In the genomic region with DNA sequence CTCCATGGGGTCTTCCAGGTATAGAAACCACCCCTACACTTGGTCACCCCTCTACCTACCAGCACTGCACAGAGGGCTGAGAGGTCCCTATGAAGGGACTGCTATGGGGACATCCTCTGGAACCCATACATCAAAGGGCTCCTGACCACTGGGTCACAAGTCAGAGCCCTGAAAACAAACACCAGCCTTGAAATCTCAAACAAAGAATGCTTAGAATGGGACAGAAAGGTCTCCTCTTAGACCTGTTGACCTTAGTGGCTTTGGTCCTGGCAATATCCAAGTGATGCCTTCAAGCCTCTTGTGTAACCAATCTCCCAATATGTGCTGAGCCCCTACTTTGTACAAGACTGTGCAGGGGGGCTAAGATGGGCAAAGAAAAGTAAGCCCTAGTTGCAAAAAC, we compare ENCODE assay signal across 1 cellular context.
TF ChIP-seq lines count a peak whose summit lies in the region.

No MANE protein-coding gene starts in this region.

TF ChIP-seq in HepG2, 621 proteins besides CTCF, POLR2A, EP300 and RAD21 (continued from another document and continues in another):
- TF ChIP-seq, protein P1, sequence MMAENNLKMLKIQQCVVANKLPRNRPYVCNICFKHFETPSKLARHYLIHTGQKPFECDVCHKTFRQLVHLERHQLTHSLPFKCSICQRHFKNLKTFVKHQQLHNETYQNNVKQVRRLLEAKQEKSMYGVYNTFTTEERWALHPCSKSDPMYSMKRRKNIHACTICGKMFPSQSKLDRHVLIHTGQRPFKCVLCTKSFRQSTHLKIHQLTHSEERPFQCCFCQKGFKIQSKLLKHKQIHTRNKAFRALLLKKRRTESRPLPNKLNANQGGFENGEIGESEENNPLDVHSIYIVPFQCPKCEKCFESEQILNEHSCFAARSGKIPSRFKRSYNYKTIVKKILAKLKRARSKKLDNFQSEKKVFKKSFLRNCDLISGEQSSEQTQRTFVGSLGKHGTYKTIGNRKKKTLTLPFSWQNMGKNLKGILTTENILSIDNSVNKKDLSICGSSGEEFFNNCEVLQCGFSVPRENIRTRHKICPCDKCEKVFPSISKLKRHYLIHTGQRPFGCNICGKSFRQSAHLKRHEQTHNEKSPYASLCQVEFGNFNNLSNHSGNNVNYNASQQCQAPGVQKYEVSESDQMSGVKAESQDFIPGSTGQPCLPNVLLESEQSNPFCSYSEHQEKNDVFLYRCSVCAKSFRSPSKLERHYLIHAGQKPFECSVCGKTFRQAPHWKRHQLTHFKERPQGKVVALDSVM (CRISPR knock-in tag; IDR thresholded peaks at IDR 0.05) = no peak
- TF ChIP-seq CCDC6 (CRISPR knock-in tag; IDR thresholded peaks at IDR 0.05) (no peak), TP53 (CRISPR knock-in tag; conservative IDR thresholded peaks at IDR 0.05) (no peak), HNF4G (IDR thresholded peaks at IDR 0.05; ENCODE audit: borderline replicate concordance, low read depth, low read length) (peak; percentile 37; the same call in 1 of the 2 replicates), HNF4G (CRISPR knock-in tag; IDR thresholded peaks at IDR 0.05; ENCODE audit: borderline replicate concordance, low read depth) (0 out of 2 replicates have a peak, but pooled peaks have one; percentile 29), MBD4 (IDR thresholded peaks at IDR 0.05; ENCODE audit: borderline replicate concordance, low read length) (peak; percentile 80), ADNP (CRISPR knock-in tag; IDR thresholded peaks at IDR 0.05) (no peak), MIXL1 (CRISPR knock-in tag; IDR thresholded peaks at IDR 0.05) (peak; percentile 48; the same call in 1 of the 2 replicates), RFX1 (IDR thresholded peaks at IDR 0.05) (no peak), CREB1 (IDR thresholded peaks at IDR 0.05) (no peak), CREB1 (CRISPR knock-in tag; IDR thresholded peaks at IDR 0.05) (no peak), YEATS2 (CRISPR knock-in tag; IDR thresholded peaks at IDR 0.05; ENCODE audit: borderline replicate concordance) (0 out of 2 replicates have a peak, but pooled peaks have one; percentile 35), ZNF556 (CRISPR knock-in tag; IDR thresholded peaks at IDR 0.05; ENCODE audit: borderline replicate concordance) (0 out of 2 replicates have a peak, but pooled peaks have one; percentile 64), SOX6 (IDR thresholded peaks at IDR 0.05) (no peak), SOX6 (CRISPR knock-in tag; IDR thresholded peaks at IDR 0.05) (peak; percentile 97), ZNF563 (CRISPR knock-in tag; IDR thresholded peaks at IDR 0.05) (no peak), ZNF570 (CRISPR knock-in tag; IDR thresholded peaks at IDR 0.05; ENCODE audit: borderline replicate concordance) (no peak), ZNF234 (CRISPR knock-in tag; conservative IDR thresholded peaks at IDR 0.05) (no peak), CEBPG (CRISPR knock-in tag; IDR thresholded peaks at IDR 0.05) (peak; percentile 66), TBP (CRISPR knock-in tag; IDR thresholded peaks at IDR 0.05) (no peak), MYC (CRISPR knock-in tag; IDR thresholded peaks at IDR 0.05; ENCODE audit: borderline replicate concordance) (no peak), MED1 (CRISPR knock-in tag; IDR thresholded peaks at IDR 0.05) (peak; percentile 81)
- TF ChIP-seq, protein P2, sequence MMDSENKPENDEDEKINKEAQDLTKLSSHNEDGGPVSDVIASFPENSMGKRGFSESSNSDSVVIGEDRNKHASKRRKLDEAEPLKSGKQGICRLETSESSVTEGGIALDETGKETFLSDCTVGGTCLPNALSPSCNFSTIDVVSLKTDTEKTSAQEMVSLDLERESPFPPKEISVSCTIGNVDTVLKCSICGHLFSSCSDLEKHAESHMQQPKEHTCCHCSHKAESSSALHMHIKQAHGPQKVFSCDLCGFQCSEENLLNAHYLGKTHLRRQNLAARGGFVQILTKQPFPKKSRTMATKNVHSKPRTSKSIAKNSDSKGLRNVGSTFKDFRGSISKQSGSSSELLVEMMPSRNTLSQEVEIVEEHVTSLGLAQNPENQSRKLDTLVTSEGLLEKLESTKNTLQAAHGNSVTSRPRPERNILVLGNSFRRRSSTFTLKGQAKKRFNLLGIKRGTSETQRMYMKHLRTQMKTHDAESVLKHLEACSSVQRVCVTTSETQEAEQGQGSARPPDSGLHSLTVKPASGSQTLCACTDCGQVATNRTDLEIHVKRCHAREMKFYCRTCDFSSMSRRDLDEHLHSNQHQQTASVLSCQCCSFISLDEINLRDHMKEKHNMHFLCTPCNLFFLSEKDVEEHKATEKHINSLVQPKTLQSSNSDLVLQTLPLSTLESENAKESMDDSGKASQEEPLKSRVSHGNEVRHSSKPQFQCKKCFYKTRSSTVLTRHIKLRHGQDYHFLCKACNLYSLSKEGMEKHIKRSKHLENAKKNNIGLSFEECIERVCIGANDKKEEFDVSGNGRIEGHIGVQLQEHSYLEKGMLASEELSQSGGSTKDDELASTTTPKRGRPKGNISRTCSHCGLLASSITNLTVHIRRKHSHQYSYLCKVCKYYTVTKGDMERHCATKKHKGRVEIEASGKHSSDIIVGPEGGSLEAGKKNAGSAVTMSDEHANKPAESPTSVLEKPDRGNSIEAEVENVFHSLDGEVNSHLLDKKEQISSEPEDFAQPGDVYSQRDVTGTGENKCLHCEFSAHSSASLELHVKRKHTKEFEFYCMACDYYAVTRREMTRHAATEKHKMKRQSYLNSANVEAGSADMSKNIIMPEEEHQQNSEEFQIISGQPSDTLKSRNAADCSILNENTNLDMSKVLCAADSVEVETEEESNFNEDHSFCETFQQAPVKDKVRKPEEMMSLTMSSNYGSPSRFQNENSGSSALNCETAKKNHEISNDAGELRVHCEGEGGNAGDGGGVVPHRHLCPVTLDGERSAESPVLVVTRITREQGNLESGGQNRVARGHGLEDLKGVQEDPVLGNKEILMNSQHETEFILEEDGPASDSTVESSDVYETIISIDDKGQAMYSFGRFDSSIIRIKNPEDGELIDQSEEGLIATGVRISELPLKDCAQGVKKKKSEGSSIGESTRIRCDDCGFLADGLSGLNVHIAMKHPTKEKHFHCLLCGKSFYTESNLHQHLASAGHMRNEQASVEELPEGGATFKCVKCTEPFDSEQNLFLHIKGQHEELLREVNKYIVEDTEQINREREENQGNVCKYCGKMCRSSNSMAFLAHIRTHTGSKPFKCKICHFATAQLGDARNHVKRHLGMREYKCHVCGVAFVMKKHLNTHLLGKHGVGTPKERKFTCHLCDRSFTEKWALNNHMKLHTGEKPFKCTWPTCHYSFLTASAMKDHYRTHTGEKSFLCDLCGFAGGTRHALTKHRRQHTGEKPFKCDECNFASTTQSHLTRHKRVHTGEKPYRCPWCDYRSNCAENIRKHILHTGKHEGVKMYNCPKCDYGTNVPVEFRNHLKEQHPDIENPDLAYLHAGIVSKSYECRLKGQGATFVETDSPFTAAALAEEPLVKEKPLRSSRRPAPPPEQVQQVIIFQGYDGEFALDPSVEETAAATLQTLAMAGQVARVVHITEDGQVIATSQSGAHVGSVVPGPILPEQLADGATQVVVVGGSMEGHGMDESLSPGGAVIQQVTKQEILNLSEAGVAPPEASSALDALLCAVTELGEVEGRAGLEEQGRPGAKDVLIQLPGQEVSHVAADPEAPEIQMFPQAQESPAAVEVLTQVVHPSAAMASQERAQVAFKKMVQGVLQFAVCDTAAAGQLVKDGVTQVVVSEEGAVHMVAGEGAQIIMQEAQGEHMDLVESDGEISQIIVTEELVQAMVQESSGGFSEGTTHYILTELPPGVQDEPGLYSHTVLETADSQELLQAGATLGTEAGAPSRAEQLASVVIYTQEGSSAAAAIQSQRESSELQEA (CRISPR knock-in tag; IDR thresholded peaks at IDR 0.05; ENCODE audit: not compliant biosample characterization) = no peak
- TF ChIP-seq, protein P3, sequence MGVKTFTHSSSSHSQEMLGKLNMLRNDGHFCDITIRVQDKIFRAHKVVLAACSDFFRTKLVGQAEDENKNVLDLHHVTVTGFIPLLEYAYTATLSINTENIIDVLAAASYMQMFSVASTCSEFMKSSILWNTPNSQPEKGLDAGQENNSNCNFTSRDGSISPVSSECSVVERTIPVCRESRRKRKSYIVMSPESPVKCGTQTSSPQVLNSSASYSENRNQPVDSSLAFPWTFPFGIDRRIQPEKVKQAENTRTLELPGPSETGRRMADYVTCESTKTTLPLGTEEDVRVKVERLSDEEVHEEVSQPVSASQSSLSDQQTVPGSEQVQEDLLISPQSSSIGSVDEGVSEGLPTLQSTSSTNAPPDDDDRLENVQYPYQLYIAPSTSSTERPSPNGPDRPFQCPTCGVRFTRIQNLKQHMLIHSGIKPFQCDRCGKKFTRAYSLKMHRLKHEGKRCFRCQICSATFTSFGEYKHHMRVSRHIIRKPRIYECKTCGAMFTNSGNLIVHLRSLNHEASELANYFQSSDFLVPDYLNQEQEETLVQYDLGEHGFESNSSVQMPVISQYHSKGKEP (CRISPR knock-in tag; IDR thresholded peaks at IDR 0.05) = no peak
- TF ChIP-seq, protein P4, sequence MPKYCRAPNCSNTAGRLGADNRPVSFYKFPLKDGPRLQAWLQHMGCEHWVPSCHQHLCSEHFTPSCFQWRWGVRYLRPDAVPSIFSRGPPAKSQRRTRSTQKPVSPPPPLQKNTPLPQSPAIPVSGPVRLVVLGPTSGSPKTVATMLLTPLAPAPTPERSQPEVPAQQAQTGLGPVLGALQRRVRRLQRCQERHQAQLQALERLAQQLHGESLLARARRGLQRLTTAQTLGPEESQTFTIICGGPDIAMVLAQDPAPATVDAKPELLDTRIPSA (CRISPR knock-in tag; IDR thresholded peaks at IDR 0.05; ENCODE audit: borderline replicate concordance) = no peak
- TF ChIP-seq, protein P5, sequence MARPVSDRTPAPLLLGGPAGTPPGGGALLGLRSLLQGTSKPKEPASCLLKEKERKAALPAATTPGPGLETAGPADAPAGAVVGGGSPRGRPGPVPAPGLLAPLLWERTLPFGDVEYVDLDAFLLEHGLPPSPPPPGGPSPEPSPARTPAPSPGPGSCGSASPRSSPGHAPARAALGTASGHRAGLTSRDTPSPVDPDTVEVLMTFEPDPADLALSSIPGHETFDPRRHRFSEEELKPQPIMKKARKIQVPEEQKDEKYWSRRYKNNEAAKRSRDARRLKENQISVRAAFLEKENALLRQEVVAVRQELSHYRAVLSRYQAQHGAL (CRISPR knock-in tag; IDR thresholded peaks at IDR 0.05; ENCODE audit: not compliant biosample characterization) = no peak
- TF ChIP-seq, protein P6, sequence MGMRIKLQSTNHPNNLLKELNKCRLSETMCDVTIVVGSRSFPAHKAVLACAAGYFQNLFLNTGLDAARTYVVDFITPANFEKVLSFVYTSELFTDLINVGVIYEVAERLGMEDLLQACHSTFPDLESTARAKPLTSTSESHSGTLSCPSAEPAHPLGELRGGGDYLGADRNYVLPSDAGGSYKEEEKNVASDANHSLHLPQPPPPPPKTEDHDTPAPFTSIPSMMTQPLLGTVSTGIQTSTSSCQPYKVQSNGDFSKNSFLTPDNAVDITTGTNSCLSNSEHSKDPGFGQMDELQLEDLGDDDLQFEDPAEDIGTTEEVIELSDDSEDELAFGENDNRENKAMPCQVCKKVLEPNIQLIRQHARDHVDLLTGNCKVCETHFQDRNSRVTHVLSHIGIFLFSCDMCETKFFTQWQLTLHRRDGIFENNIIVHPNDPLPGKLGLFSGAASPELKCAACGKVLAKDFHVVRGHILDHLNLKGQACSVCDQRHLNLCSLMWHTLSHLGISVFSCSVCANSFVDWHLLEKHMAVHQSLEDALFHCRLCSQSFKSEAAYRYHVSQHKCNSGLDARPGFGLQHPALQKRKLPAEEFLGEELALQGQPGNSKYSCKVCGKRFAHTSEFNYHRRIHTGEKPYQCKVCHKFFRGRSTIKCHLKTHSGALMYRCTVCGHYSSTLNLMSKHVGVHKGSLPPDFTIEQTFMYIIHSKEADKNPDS (CRISPR knock-in tag; IDR thresholded peaks at IDR 0.05) = no peak
- TF ChIP-seq, protein P7, sequence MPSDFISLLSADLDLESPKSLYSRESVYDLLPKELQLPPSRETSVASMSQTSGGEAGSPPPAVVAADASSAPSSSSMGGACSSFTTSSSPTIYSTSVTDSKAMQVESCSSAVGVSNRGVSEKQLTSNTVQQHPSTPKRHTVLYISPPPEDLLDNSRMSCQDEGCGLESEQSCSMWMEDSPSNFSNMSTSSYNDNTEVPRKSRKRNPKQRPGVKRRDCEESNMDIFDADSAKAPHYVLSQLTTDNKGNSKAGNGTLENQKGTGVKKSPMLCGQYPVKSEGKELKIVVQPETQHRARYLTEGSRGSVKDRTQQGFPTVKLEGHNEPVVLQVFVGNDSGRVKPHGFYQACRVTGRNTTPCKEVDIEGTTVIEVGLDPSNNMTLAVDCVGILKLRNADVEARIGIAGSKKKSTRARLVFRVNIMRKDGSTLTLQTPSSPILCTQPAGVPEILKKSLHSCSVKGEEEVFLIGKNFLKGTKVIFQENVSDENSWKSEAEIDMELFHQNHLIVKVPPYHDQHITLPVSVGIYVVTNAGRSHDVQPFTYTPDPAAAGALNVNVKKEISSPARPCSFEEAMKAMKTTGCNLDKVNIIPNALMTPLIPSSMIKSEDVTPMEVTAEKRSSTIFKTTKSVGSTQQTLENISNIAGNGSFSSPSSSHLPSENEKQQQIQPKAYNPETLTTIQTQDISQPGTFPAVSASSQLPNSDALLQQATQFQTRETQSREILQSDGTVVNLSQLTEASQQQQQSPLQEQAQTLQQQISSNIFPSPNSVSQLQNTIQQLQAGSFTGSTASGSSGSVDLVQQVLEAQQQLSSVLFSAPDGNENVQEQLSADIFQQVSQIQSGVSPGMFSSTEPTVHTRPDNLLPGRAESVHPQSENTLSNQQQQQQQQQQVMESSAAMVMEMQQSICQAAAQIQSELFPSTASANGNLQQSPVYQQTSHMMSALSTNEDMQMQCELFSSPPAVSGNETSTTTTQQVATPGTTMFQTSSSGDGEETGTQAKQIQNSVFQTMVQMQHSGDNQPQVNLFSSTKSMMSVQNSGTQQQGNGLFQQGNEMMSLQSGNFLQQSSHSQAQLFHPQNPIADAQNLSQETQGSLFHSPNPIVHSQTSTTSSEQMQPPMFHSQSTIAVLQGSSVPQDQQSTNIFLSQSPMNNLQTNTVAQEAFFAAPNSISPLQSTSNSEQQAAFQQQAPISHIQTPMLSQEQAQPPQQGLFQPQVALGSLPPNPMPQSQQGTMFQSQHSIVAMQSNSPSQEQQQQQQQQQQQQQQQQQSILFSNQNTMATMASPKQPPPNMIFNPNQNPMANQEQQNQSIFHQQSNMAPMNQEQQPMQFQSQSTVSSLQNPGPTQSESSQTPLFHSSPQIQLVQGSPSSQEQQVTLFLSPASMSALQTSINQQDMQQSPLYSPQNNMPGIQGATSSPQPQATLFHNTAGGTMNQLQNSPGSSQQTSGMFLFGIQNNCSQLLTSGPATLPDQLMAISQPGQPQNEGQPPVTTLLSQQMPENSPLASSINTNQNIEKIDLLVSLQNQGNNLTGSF (CRISPR knock-in tag; IDR thresholded peaks at IDR 0.05) = no peak
- TF ChIP-seq, protein P8, sequence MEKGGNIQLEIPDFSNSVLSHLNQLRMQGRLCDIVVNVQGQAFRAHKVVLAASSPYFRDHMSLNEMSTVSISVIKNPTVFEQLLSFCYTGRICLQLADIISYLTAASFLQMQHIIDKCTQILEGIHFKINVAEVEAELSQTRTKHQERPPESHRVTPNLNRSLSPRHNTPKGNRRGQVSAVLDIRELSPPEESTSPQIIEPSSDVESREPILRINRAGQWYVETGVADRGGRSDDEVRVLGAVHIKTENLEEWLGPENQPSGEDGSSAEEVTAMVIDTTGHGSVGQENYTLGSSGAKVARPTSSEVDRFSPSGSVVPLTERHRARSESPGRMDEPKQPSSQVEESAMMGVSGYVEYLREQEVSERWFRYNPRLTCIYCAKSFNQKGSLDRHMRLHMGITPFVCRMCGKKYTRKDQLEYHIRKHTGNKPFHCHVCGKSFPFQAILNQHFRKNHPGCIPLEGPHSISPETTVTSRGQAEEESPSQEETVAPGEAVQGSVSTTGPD (CRISPR knock-in tag; IDR thresholded peaks at IDR 0.05) = peak; percentile 50; the same call in 1 of the 2 replicates
- TF ChIP-seq, protein P9, sequence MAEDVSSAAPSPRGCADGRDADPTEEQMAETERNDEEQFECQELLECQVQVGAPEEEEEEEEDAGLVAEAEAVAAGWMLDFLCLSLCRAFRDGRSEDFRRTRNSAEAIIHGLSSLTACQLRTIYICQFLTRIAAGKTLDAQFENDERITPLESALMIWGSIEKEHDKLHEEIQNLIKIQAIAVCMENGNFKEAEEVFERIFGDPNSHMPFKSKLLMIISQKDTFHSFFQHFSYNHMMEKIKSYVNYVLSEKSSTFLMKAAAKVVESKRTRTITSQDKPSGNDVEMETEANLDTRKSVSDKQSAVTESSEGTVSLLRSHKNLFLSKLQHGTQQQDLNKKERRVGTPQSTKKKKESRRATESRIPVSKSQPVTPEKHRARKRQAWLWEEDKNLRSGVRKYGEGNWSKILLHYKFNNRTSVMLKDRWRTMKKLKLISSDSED (CRISPR knock-in tag; IDR thresholded peaks at IDR 0.05) = no peak
